8 cellular contexts compared by ENCODE assay signal in the genomic region with DNA sequence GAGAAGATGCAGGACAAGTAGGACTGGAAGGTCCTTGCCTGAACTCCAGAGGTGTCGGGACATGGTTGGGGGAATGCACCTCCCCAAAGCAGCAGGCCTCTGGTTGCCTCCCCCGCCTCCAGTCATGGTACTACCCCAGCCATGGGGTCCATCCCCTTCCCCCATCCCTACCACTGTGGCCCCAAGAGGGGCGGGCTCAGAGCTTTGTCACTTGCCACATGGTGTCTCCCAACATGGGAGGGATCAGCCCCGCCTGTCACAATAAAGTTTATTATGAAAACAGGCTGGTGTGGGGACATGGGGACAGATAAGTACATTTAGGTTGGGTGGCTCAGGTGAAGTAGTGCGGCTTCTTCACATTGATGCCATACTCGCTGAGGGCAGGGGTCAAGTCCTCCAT. TPM values are rescaled to one million over a fixed set of nuclear protein-coding genes. Genes with fewer than 3 reads are reported as not detected.
DNase-seq lines count a peak whose midpoint lies in the region; ATAC-seq and TF ChIP-seq lines count a peak whose summit lies in the region.

No MANE protein-coding gene starts in this region.

- H3K36me3 Mint-ChIP-seq in mesothelial cell of epicardium = peaks cover 19% of the 10 kb centered on the region

- H3K4me1 ChIP-seq in heart right ventricle (peaks cover 11 to 74% (median 55%) of the 10 kb centered on the region in 9 donors), body of pancreas (peaks cover 46% of the 10 kb centered on the region)

- DNase-seq in heart right ventricle = no peak
- no peak for DNase-seq in left cardiac atrium
- DNase-seq in body of pancreas = no peak
- peak in 1 of 2 experiments; percentile 37 for DNase-seq in mesothelial cell of epicardium (ENCODE audit: low spot score in 2 of 2, unreplicated experiment in 2 of 2)
- no peak for DNase-seq in SW480 (ENCODE audit: low spot score)
- no peak for DNase-seq in amniotic stem cell (lab: John Stamatoyannopoulos, UW)
- DNase-seq in HEK293T (ENCODE audit: extremely low spot score) = no peak
- no peak for DNase-seq in T-helper 9 cell

- intact Hi-C loops in heart right ventricle (cut with DNase I) (loop anchor here in 3 of 10 donors (5.0 to 10.0 kb wide), 3 partner anchors 42 to 64 kb away; no protein-coding TSS in a partner anchor), left cardiac atrium (cut with DNase I) (no loop called here), body of pancreas (cut with DNase I) (no loop called here)

- H3K36me3 ChIP-seq in heart right ventricle (peaks cover 3 to 67% (median 39%) of the 10 kb centered on the region in 9 donors), body of pancreas (replicated peaks in 1 of 2; ENCODE audit: insufficient read depth in 1 of 2, low read depth in 2 of 2) (peaks cover 0 to 23% of the 10 kb centered on the region in 2 donors)

- H3K27ac ChIP-seq in heart right ventricle (peak overlapping the region in 6 of 10 donors; percentile 94 to 100 (median 98)), body of pancreas (peak overlapping the region in 3 of 4 donors; percentile 20 to 99 (median 97))

- no peaks in the 10 kb centered on the region for H3K27me3 Mint-ChIP-seq in mesothelial cell of epicardium (ENCODE audit: low read depth)

- no peak for TF ChIP-seq POLR2A in body of pancreas (IDR thresholded peaks at IDR 0.05)

- 88 to 89% methylated on average over 6 of the region's 6 CpGs for WGBS in heart right ventricle, 2 donors
- 79 to 96% methylated on average over 5 to 6 of the region's 6 CpGs for WGBS in body of pancreas, 2 donors

- H3K4me3 ChIP-seq in heart right ventricle (peak overlapping the region in 3 of 10 donors; percentile 71 to 82 (median 79)), body of pancreas (no peak overlapping the region)

- H3K4me1 Mint-ChIP-seq in mesothelial cell of epicardium = peaks cover 25% of the 10 kb centered on the region

- H3K9me3 Mint-ChIP-seq in mesothelial cell of epicardium = no peaks in the 10 kb centered on the region

- CTCF ChIA-PET in HEK293T (lab: Yijun Ruan, JAX) = no interaction called here

- H3K27me3 ChIP-seq in heart right ventricle (no peaks in the 10 kb centered on the region), body of pancreas (no peaks in the 10 kb centered on the region)

- H3K4me3 Mint-ChIP-seq in mesothelial cell of epicardium = peak overlapping the region; percentile 83

- ATAC-seq in heart right ventricle (no peak), left cardiac atrium (no peak), body of pancreas (no peak)

- peak overlapping the region; percentile 96 for H3K27ac Mint-ChIP-seq in mesothelial cell of epicardium

- POLR2A ChIA-PET in HEK293T (lab: Yijun Ruan, JAX) = interaction anchor here (1.7 to 5.2 kb wide), 2 partner anchors 16 to 72 kb away, joined by 4 to 39 read pairs; partner anchors contain the start of gene MRPL17

- H3K9me3 ChIP-seq in heart right ventricle (no peaks in the 10 kb centered on the region), body of pancreas (no peaks in the 10 kb centered on the region)

- no peak for TF ChIP-seq CTCF in heart right ventricle (IDR thresholded peaks at IDR 0.05)
- TF ChIP-seq CTCF in body of pancreas (IDR thresholded peaks at IDR 0.05) = no peak
- TF ChIP-seq CTCF in mesothelial cell of epicardium (IDR thresholded peaks at IDR 0.05; ENCODE audit: unreplicated experiment) = no peak

TF ChIP-seq in HEK293T, 16 proteins besides CTCF, POLR2A, EP300 and RAD21:
- TF ChIP-seq SP1 (IDR thresholded peaks at IDR 0.05) (no peak), ELF4 (IDR thresholded peaks at IDR 0.05) (no peak), PKNOX1 (IDR thresholded peaks at IDR 0.05) (no peak), BHLHE40 (IDR thresholded peaks at IDR 0.05; ENCODE audit: borderline replicate concordance) (no peak), ZNF384 (IDR thresholded peaks at IDR 0.05) (no peak), HDGF (IDR thresholded peaks at IDR 0.05; ENCODE audit: borderline replicate concordance) (no peak), LEF1 (IDR thresholded peaks at IDR 0.05; ENCODE audit: borderline replicate concordance) (no peak), NFRKB (IDR thresholded peaks at IDR 0.05) (no peak), TARDBP (IDR thresholded peaks at IDR 0.05) (no peak), ARNT (IDR thresholded peaks at IDR 0.05) (no peak), SUZ12 (IDR thresholded peaks at IDR 0.05) (no peak), FOXA1 (IDR thresholded peaks at IDR 0.05) (no peak), CTBP1 (IDR thresholded peaks at IDR 0.05; ENCODE audit: borderline replicate concordance) (no peak), FOXK2 (IDR thresholded peaks at IDR 0.05) (no peak), FOXM1 (IDR thresholded peaks at IDR 0.05; ENCODE audit: borderline replicate concordance) (no peak), L3MBTL2 (conservative IDR thresholded peaks at IDR 0.05) (no peak)

RNA-seq across cellular contexts. Expression of gene TAF10, which starts 1.4 kb away (rescaled TPM):
- 100 to 1,000 TPM in 1 of 10 donors, 10 to 100 TPM in 9; 78.0 to 101 (median 89.7) TPM for total RNA-seq in heart right ventricle
- polyA plus RNA-seq in heart right ventricle = 100 to 1,000 TPM in 1 of 2 donors, 10 to 100 TPM in 1; 93.3 to 254 TPM
- 100 to 1,000 TPM; 102 to 105 TPM for total RNA-seq in left cardiac atrium
- 100 to 1,000 TPM; 115 to 215 TPM for total RNA-seq in body of pancreas
- 112 to 119 TPM (median 115 TPM) in 3 replicates for total RNA-seq in mesothelial cell of epicardium

RNA-seq across cellular contexts. Expression of gene ILK, which starts 7.0 kb away (rescaled TPM):
- 100 to 1,000 TPM; 150 to 247 (median 204) TPM for total RNA-seq in heart right ventricle
- polyA plus RNA-seq in heart right ventricle = 100 to 1,000 TPM; 213 to 244 TPM
- total RNA-seq in left cardiac atrium = 100 to 1,000 TPM; 166 to 183 TPM
- total RNA-seq in body of pancreas = 100 to 1,000 TPM in 1 of 2 donors, 10 to 100 TPM in 1; 82.8 to 137 TPM
- 127 to 144 TPM (median 130 TPM) in 3 replicates for total RNA-seq in mesothelial cell of epicardium

RNA-seq across cellular contexts. Expression of gene RRP8, which starts 7.2 kb away (rescaled TPM):
- total RNA-seq in heart right ventricle = 10 to 100 TPM; 12.1 to 23.3 (median 20.5) TPM
- 10 to 100 TPM; 16.1 to 23.0 TPM for polyA plus RNA-seq in heart right ventricle
- 10 to 100 TPM; 14.2 to 18.0 TPM for total RNA-seq in left cardiac atrium
- 1 to 10 TPM; 5.4 to 8.9 TPM for total RNA-seq in body of pancreas
- total RNA-seq in mesothelial cell of epicardium = 18.6 to 22.5 TPM (median 21.0 TPM) in 3 replicates

RNA-seq across cellular contexts. Expression of gene TPP1, which starts 8.6 kb away (rescaled TPM):
- 100 to 1,000 TPM in 2 of 10 donors, 10 to 100 TPM in 8; 56.3 to 132 (median 72.6) TPM for total RNA-seq in heart right ventricle
- polyA plus RNA-seq in heart right ventricle = 10 to 100 TPM; 31.9 to 34.6 TPM
- 10 to 100 TPM; 69.5 to 87.7 TPM for total RNA-seq in left cardiac atrium
- 10 to 100 TPM; 20.8 TPM for total RNA-seq in body of pancreas
- 45.8 to 50.1 TPM (median 46.0 TPM) in 3 replicates for total RNA-seq in mesothelial cell of epicardium

RNA-seq across cellular contexts. Expression of gene DCHS1, which starts 45.0 kb away (rescaled TPM):
- 10 to 100 TPM in 3 of 10 donors, 1 to 10 TPM in 7; 7.1 to 12.4 (median 8.7) TPM for total RNA-seq in heart right ventricle
- polyA plus RNA-seq in heart right ventricle = 1 to 10 TPM; 4.1 to 6.7 TPM
- 10 to 100 TPM; 14.4 to 15.8 TPM for total RNA-seq in left cardiac atrium
- 10 to 100 TPM in 1 of 2 donors, 1 to 10 TPM in 1; 6.0 to 10.9 TPM for total RNA-seq in body of pancreas
- 75.9 to 81.2 TPM (median 77.3 TPM) in 3 replicates for total RNA-seq in mesothelial cell of epicardium
